In genomic region chr17:79612468-79613194, GRCh38 we compare ENCODE assay signal across 8 cellular contexts. TPM values are rescaled to one million over a fixed set of nuclear protein-coding genes. Genes with fewer than 3 reads are reported as not detected.
A peak's percentile ranks its signal among the peaks of the same experiment; 100 is the strongest.
DNase-seq lines count a peak whose midpoint lies in the region; ATAC-seq and TF ChIP-seq lines count a peak whose summit lies in the region.

No MANE protein-coding gene starts in this region.

- peak overlapping the region in 1 of 2 donors; percentile 76 for H3K4me3 Mint-ChIP-seq in CD14-positive monocyte
- no peak overlapping the region for H3K4me3 Mint-ChIP-seq in activated T-cell treated with anti-CD3 and anti-CD28 coated beads, Interleukin-2, amount 50 U/mL, for 24 hours

- no peaks in the 10 kb centered on the region for H3K4me1 Mint-ChIP-seq in CD14-positive monocyte
- H3K4me1 Mint-ChIP-seq in activated T-cell treated with anti-CD3 and anti-CD28 coated beads, Interleukin-2, amount 50 U/mL, for 24 hours (ENCODE audit: low read depth), result peaks cover 2% of the 10 kb centered on the region

- peak; percentile 78 for TF ChIP-seq CTCF in CD14-positive monocyte (IDR thresholded peaks at IDR 0.05)
- TF ChIP-seq CTCF in GM20000 (IDR thresholded peaks at IDR 0.05; ENCODE audit: extremely low read depth, missing control alignments), result peak; percentile 73

- H3K27ac Mint-ChIP-seq in CD14-positive monocyte, result no peak overlapping the region
- H3K27ac Mint-ChIP-seq in activated T-cell treated with anti-CD3 and anti-CD28 coated beads, Interleukin-2, amount 50 U/mL, for 24 hours, result no peak overlapping the region

- H3K27me3 Mint-ChIP-seq in CD14-positive monocyte (ENCODE audit: low read depth in 3 of 3), result peaks cover 44 to 67% (median 47%) of the 10 kb centered on the region in 3 donors
- H3K27me3 Mint-ChIP-seq in activated T-cell treated with anti-CD3 and anti-CD28 coated beads, Interleukin-2, amount 50 U/mL, for 24 hours, result peaks cover 59% of the 10 kb centered on the region

- no peaks in the 10 kb centered on the region for H3K36me3 Mint-ChIP-seq in CD14-positive monocyte
- H3K36me3 Mint-ChIP-seq in activated T-cell treated with anti-CD3 and anti-CD28 coated beads, Interleukin-2, amount 50 U/mL, for 24 hours (ENCODE audit: low read depth), result no peaks in the 10 kb centered on the region

- H3K9me3 Mint-ChIP-seq in CD14-positive monocyte, result peaks cover 0 to 3% (median 0%) of the 10 kb centered on the region in 7 donors
- H3K9me3 Mint-ChIP-seq in activated T-cell treated with anti-CD3 and anti-CD28 coated beads, Interleukin-2, amount 50 U/mL, for 24 hours, result no peaks in the 10 kb centered on the region

- DNase-seq in CD14-positive monocyte (ENCODE audit: low spot score) (no peak), GM20000 (ENCODE audit: low spot score) (peak; percentile 81), NCI-H524 treated with DMSO at 0.1 percent for 48 hours (lab: John Stamatoyannopoulos, UW) (peak; percentile 94), hepatic stellate cell (ENCODE audit: low spot score) (peak; percentile 33), KG1 (lab: John Stamatoyannopoulos, UW) (no peak)
- peak; percentile 37 for DNase-seq in activated T-cell treated with anti-CD3 and anti-CD28 coated beads, Interleukin-2, amount 50 U/mL, for 24 hours
- peak; percentile 30 for DNase-seq in stimulated activated CD4-positive, alpha-beta T cell treated with anti-CD3 and anti-CD28 coated beads, Interleukin-4, amount 100 ng/mL, for 24 hours

- ATAC-seq in GM21723 (IDR thresholded peaks at IDR 0.05; ENCODE audit: unreplicated experiment), result no peak

- intact Hi-C loops in CD14-positive monocyte (cut with micrococcal nuclease), result no loop called here

RNA-seq across cellular contexts. Expression of gene RBFOX3, which starts 1.8 kb away (rescaled TPM):
- polyA plus RNA-seq in CD14-positive monocyte, result not detected

Comparison
In these comparisons a context has a peak if more than half of its experiments do, and no peak if none do; other contexts are left out.
1. DNase-seq: peak in GM20000 (single experiment), NCI-H524 treated with DMSO at 0.1 percent for 48 hours (single experiment), activated T-cell treated with anti-CD3 and anti-CD28 coated beads, Interleukin-2, amount 50 U/mL, for 24 hours (single experiment), hepatic stellate cell (single experiment) and stimulated activated CD4-positive, alpha-beta T cell treated with anti-CD3 and anti-CD28 coated beads, Interleukin-4, amount 100 ng/mL, for 24 hours (single experiment); none in CD14-positive monocyte (single experiment) and KG1 (single experiment).